16 cellular contexts compared by ENCODE assay signal in genomic region chr13:33717775-33718174, GRCh38.
"Had no signal": no experiment of that assay in that cellular context is flagged by ENCODE, and none has a peak within 500 bp of the region (broad histone marks: within the 10 kb centered on the region; RNA-seq: fewer than 3 reads in every experiment).

No MANE protein-coding gene starts in this region.

- H2AFZ ChIP-seq: parathyroid adenoma had no signal

- H3K9ac ChIP-seq: parathyroid adenoma had no signal

- H3K27ac ChIP-seq: esophagus muscularis mucosa, gastrocnemius medialis, left lung, parathyroid adenoma, tibial artery had no signal

- H3K36me3 ChIP-seq: esophagus muscularis mucosa, gastrocnemius medialis, left lung, tibial artery had no signal

- ATAC-seq: gastrocnemius medialis; left lung; naive thymus-derived CD4-positive, alpha-beta T cell; stimulated activated effector memory CD8-positive, alpha-beta T cell treated with anti-CD3 and anti-CD28 coated beads, Interleukin-12 subunit alpha, Interleukin-12 subunit beta, amount 100 ng/mL, for 72 hours; T-helper 17 cell had no signal

- H3K4me1 ChIP-seq: parathyroid adenoma had no signal

- H3K9me3 ChIP-seq: esophagus muscularis mucosa, gastrocnemius medialis, left lung, tibial artery had no signal

- DNase-seq: activated CD4-positive, alpha-beta memory T cell treated with anti-CD3 and anti-CD28 coated beads, Interleukin-2, amount 10 ng/mL, durations not matched to agents 7 days and 5 days; activated CD4-positive, alpha-beta T cell treated with anti-CD3 and anti-CD28 coated beads for 4 hours; activated naive CD4-positive, alpha-beta T cell treated with anti-CD3 and anti-CD28 coated beads, Interleukin-2, amount 10 ng/mL, durations not matched to agents 7 days and 5 days; activated T-cell treated with anti-CD3 and anti-CD28 coated beads, Interleukin-2, amount 50 U/mL, for 24 hours; gastrocnemius medialis; kidney; left lung; mammary epithelial cell; naive thymus-derived CD4-positive, alpha-beta T cell; stimulated activated CD4-positive, alpha-beta T cell treated with anti-CD3 and anti-CD28 coated beads, Interleukin-12 subunit alpha, Interleukin-12 subunit beta, amount 100 ng/mL, for 4 hours; stimulated activated CD4-positive, alpha-beta T cell treated with anti-CD3 and anti-CD28 coated beads, Interleukin-2, amount 100 ng/mL, for 24 hours; T-helper 17 cell; tibial artery had no signal

- H3K27me3 ChIP-seq: esophagus muscularis mucosa, gastrocnemius medialis, left lung, tibial artery had no signal

- H3K4me3 ChIP-seq: esophagus muscularis mucosa, gastrocnemius medialis, left lung, tibial artery had no signal
